Comparison of ENCODE assay signal across 19 cellular contexts in genomic region chr6:56613247-56613851, GRCh38. TPM values are rescaled to one million over a fixed set of nuclear protein-coding genes. Genes with fewer than 3 reads are reported as not detected.
A peak's percentile ranks its signal among the peaks of the same experiment; 100 is the strongest.
DNase-seq lines count a peak whose midpoint lies in the region; ATAC-seq, FAIRE-seq and TF ChIP-seq lines count a peak whose summit lies in the region.
"Had no signal": no experiment of that assay in that cellular context is flagged by ENCODE, and none has a peak within 500 bp of the region (broad histone marks: within the 10 kb centered on the region; RNA-seq: fewer than 3 reads in every experiment).

No MANE protein-coding gene starts in this region.

- no peak for FAIRE-seq in HepG2 (lab: Jason Lieb, UNC)
- peak; percentile 29 for FAIRE-seq in keratinocyte (lab: Jason Lieb, UNC)
- FAIRE-seq: A549, D721Med, G401.6, GM12891 had no signal

- H3K27me3 Mint-ChIP-seq in WTC11 (ENCODE audit: low read depth) = no peaks in the 10 kb centered on the region

- H3K9me1 ChIP-seq in keratinocyte (ENCODE audit: control insufficient read depth, extremely low read depth, insufficient read depth, low read length) = no peaks in the 10 kb centered on the region

- H3K4me3 ChIP-seq in HepG2 (replicated peaks in 1 of 3; ENCODE audit: insufficient read depth in 1 of 3, low read depth in 2 of 3, low read length in 3 of 3) (no peak overlapping the region), right lobe of liver (no peak overlapping the region), keratinocyte (ENCODE audit: control insufficient read depth in 2 of 3, extremely low read depth in 1 of 3, insufficient read depth in 2 of 3, low read depth in 1 of 3, low read length in 3 of 3) (no peak overlapping the region)
- H3K4me3 ChIP-seq: A549 had no signal

- TF ChIP-seq CTCF in HepG2 (CRISPR knock-in tag; IDR thresholded peaks at IDR 0.05) (no peak), right lobe of liver (IDR thresholded peaks at IDR 0.05) (no peak), WTC11 (IDR thresholded peaks at IDR 0.05) (no peak), keratinocyte (optimal IDR thresholded peaks at IDR 0.05 in 1 of 3, IDR thresholded peaks at IDR 0.05 in 1 of 3, conservative IDR thresholded peaks at IDR 0.05 in 1 of 3; ENCODE audit: extremely low read depth in 1 of 3, insufficient read depth in 2 of 3, low read length in 3 of 3) (no peak), GM20000 (IDR thresholded peaks at IDR 0.05; ENCODE audit: extremely low read depth, missing control alignments) (no peak)

- H2AFZ ChIP-seq in HepG2 (ENCODE audit: low read length) (no peak overlapping the region), keratinocyte (ENCODE audit: control insufficient read depth, low read length) (no peak overlapping the region)

- H3K27me3 ChIP-seq in HepG2 (ENCODE audit: control insufficient read depth in 1 of 2, insufficient read depth in 2 of 2, low read length in 2 of 2) (no peaks in the 10 kb centered on the region), right lobe of liver (no peaks in the 10 kb centered on the region), keratinocyte (ENCODE audit: control insufficient read depth, extremely low read depth, insufficient read depth, low read length) (no peaks in the 10 kb centered on the region)
- H3K27me3 ChIP-seq: BE2C had no signal

- H3K9me3 ChIP-seq in HepG2 (ENCODE audit: low read length) (no peaks in the 10 kb centered on the region), right lobe of liver (no peaks in the 10 kb centered on the region), keratinocyte (ENCODE audit: control insufficient read depth, low read depth, low read length) (no peaks in the 10 kb centered on the region)
- H3K9me3 ChIP-seq: A549, BE2C had no signal

- H3K4me1 ChIP-seq in HepG2 (ENCODE audit: insufficient read depth, low read length) = no peaks in the 10 kb centered on the region
- no peaks in the 10 kb centered on the region for H3K4me1 ChIP-seq in right lobe of liver
- no peaks in the 10 kb centered on the region for H3K4me1 ChIP-seq in keratinocyte (ENCODE audit: control insufficient read depth, extremely low read depth, insufficient read depth, low read length)
- H3K4me1 ChIP-seq: A549, BE2C had no signal

- H3K27ac Mint-ChIP-seq in WTC11 = no peak overlapping the region
- H3K27ac Mint-ChIP-seq: CD4-positive, alpha-beta memory T cell; HFFc6 had no signal

- BruUV-seq in HepG2 (replicated peaks; lab: Mats Ljungman, UMichigan) = no TSS peak

- H3K4me1 Mint-ChIP-seq in WTC11 = peaks cover 26% of the 10 kb centered on the region
- H3K4me1 Mint-ChIP-seq: CD4-positive, alpha-beta memory T cell had no signal

- POLR2A ChIA-PET in HepG2 (lab: Yijun Ruan, JAX) = no interaction called here
- POLR2A ChIA-PET in WTC11 (lab: Charles Lee) = no interaction called here

- intact Hi-C loops in HepG2 (cut with micrococcal nuclease; ENCODE audit: unreplicated experiment) (no loop called here), right lobe of liver (cut with DNase I) (no loop called here)

- H3K9ac ChIP-seq in HepG2 (ENCODE audit: insufficient read depth, low read depth, low read length) = no peak overlapping the region
- H3K9ac ChIP-seq in keratinocyte (ENCODE audit: control insufficient read depth, extremely low read depth, insufficient read depth, low read length) = no peak overlapping the region

- H3K4me3 Mint-ChIP-seq in WTC11 = no peak overlapping the region
- H3K4me3 Mint-ChIP-seq: CD4-positive, alpha-beta memory T cell; HFFc6 had no signal

- H3K27ac ChIP-seq in HepG2 (ENCODE audit: extremely low read length, insufficient read depth, low read length) (no peak overlapping the region), right lobe of liver (no peak overlapping the region), keratinocyte (ENCODE audit: control insufficient read depth, insufficient read depth, low read length) (no peak overlapping the region)
- H3K27ac ChIP-seq: A549, C4-2B, HL-60 had no signal

- no peak for TF ChIP-seq RAD21 in HepG2 (CRISPR knock-in tag; IDR thresholded peaks at IDR 0.05)

- H3K4me2 ChIP-seq in HepG2 (ENCODE audit: low read depth, low read length) (no peak overlapping the region), keratinocyte (ENCODE audit: control insufficient read depth, extremely low read depth, insufficient read depth, low read depth, low read length) (no peak overlapping the region)
- H3K4me2 ChIP-seq: A549 had no signal

- ATAC-seq in HepG2 (no peak), right lobe of liver (no peak), WTC11 (0 out of 2 replicates have a peak, but pooled peaks have one; percentile 17)
- ATAC-seq: A549 had no signal

- H3K36me3 ChIP-seq in HepG2 (replicated peaks in 1 of 2; ENCODE audit: control insufficient read depth in 1 of 2, insufficient read depth in 2 of 2, low read length in 2 of 2) (peaks cover 5 to 6% of the 10 kb centered on the region in 2 experiments; a peak in 2 of 5 replicates), right lobe of liver (peaks cover 3 to 19% (median 8%) of the 10 kb centered on the region in 4 donors), keratinocyte (ENCODE audit: control insufficient read depth in 2 of 2, extremely low read depth in 1 of 2, insufficient read depth in 2 of 2, low read length in 2 of 2) (peaks cover 21 to 25% of the 10 kb centered on the region in 2 experiments)

- in situ Hi-C loops in HepG2 (cut with HindIII; ENCODE audit: extremely low pct_ligation_motif_present, low pct_unique_long_range_greater_than_20kb) = no loop called here

- 86% methylated on average over 6 of the region's 6 CpGs for WGBS in HepG2 (ENCODE audit: low lambda C conversion rate)
- WGBS in right lobe of liver (ENCODE audit: insufficient coverage, low coverage, low lambda C conversion rate, missing lambda C conversion rate) = 89% methylated on average over 6 of the region's 6 CpGs

- no peak for DNase-seq in HepG2 (ENCODE audit: low spot score)
- no peak for DNase-seq in right lobe of liver
- no peak for DNase-seq in WTC11 (ENCODE audit: low spot score)
- no peak for DNase-seq in keratinocyte (ENCODE audit: low read depth, low spot score)
- DNase-seq in KG1 (lab: John Stamatoyannopoulos, UW) = no peak
- no peak for DNase-seq in GM20000 (ENCODE audit: low spot score)
- DNase-seq: BE2C; CD4-positive, alpha-beta memory T cell; DMS153; DMS79 treated with DMSO at 0.1 percent for 48 hours; EL; HCEC 1CT; HFFc6 had no signal

- H4K20me1 ChIP-seq in HepG2 (ENCODE audit: insufficient read depth, low read length) = no peaks in the 10 kb centered on the region
- H4K20me1 ChIP-seq in keratinocyte (ENCODE audit: control insufficient read depth, extremely low read depth, insufficient read depth, low read length) = no peaks in the 10 kb centered on the region

- H3K36me3 Mint-ChIP-seq in WTC11 = peaks cover 16% of the 10 kb centered on the region
- H3K36me3 Mint-ChIP-seq: CD4-positive, alpha-beta memory T cell had no signal

- dilution Hi-C loops in keratinocyte (cut with MboI; ENCODE audit: extremely low pct_ligation_motif_present, low sequenced_read_pairs) = no loop called here

- CTCF ChIA-PET in HepG2 (lab: Yijun Ruan, JAX; ENCODE audit: low intra/inter-chr PET ratio, low total read pairs) (no interaction called here), WTC11 (lab: Charles Lee) (interaction anchor here (1.7 to 3.2 kb wide), 2 partner anchors 18 to 20 kb away, joined by 5 to 13 read pairs; no protein-coding TSS in a partner anchor)

- TF ChIP-seq POLR2A in HepG2 (IDR thresholded peaks at IDR 0.05; ENCODE audit: insufficient read depth in 1 of 2, low read depth in 2 of 2, low read length in 2 of 2) = no peak
- no peak for TF ChIP-seq POLR2A in right lobe of liver (IDR thresholded peaks at IDR 0.05)

- no peaks in the 10 kb centered on the region for H3K9me3 Mint-ChIP-seq in WTC11
- H3K9me3 Mint-ChIP-seq: HFFc6 had no signal

- H3K79me2 ChIP-seq in HepG2 (ENCODE audit: insufficient read depth, low read length) = no peaks in the 10 kb centered on the region
- H3K79me2 ChIP-seq in keratinocyte (ENCODE audit: control insufficient read depth, insufficient read depth, low read length) = no peaks in the 10 kb centered on the region

- no peak for TF ChIP-seq EP300 in HepG2 (IDR thresholded peaks at IDR 0.05; ENCODE audit: low read depth in 2 of 2, low read length in 2 of 2)
- no peak for TF ChIP-seq EP300 in HepG2 (CRISPR knock-in tag; IDR thresholded peaks at IDR 0.05; ENCODE audit: borderline replicate concordance)

RNA-seq across cellular contexts. Expression of gene DST, which starts 29.3 kb away (rescaled TPM):
- total RNA-seq in HepG2 (2016; rRNA removed; fragmentation: Illumina TruSeq; extraction: Trizol) = 61.7 and 89.0 TPM in 2 replicates
- total RNA-seq in HepG2 (2016; cell fraction: cytosol; rRNA removed; fragmentation: Illumina TruSeq; extraction: Trizol; ENCODE audit: low read depth) = 6.5 and 7.8 TPM in 2 replicates
- total RNA-seq in HepG2 (2016; cell fraction: insoluble cytoplasmic fraction; rRNA removed; fragmentation: Illumina TruSeq; extraction: Trizol) = 56.6 and 87.8 TPM in 2 replicates
- total RNA-seq in HepG2 (2016; cell fraction: membrane; rRNA removed; fragmentation: Illumina TruSeq; extraction: Trizol) = 14.8 and 16.7 TPM in 2 replicates
- 273 and 289 TPM in 2 replicates for total RNA-seq in HepG2 (2016; cell fraction: nucleus; rRNA removed; fragmentation: Illumina TruSeq; extraction: Trizol)
- 64.4 and 77.2 TPM in 2 replicates for polyA plus RNA-seq in HepG2 (2011; rRNA removed)
- 23.8 and 26.1 TPM in 2 replicates for polyA plus RNA-seq in HepG2 (2011; cell fraction: cytosol; rRNA removed)
- 197 and 231 TPM in 2 replicates for polyA plus RNA-seq in HepG2 (2011; cell fraction: nucleus; rRNA removed)
- 75.4 and 77.7 TPM in 2 replicates for polyA plus RNA-seq in HepG2 (2012)
- 2.7 and 2.9 TPM in 2 replicates for polyA plus RNA-seq in HepG2 (2016; cell fraction: cytosol; fragmentation: Illumina TruSeq; extraction: Trizol; ENCODE audit: low read depth)
- polyA plus RNA-seq in HepG2 (2016; cell fraction: insoluble cytoplasmic fraction; fragmentation: Illumina TruSeq; extraction: Trizol; ENCODE audit: low read depth) = 38.0 and 39.9 TPM in 2 replicates
- 5.4 and 7.5 TPM in 2 replicates for polyA plus RNA-seq in HepG2 (2016; cell fraction: membrane; fragmentation: Illumina TruSeq; extraction: Trizol; ENCODE audit: low read depth)
- polyA plus RNA-seq in HepG2 (2016; cell fraction: nucleus; fragmentation: Illumina TruSeq; extraction: Trizol; ENCODE audit: insufficient read depth, low read depth) = 155 and 164 TPM in 2 replicates
- polyA minus RNA-seq in HepG2 (2011; rRNA and poly(A)+ RNA removed; ENCODE audit: low replicate concordance) = 62.4 and 124 TPM in 2 replicates
- polyA minus RNA-seq in HepG2 (2011; cell fraction: cytosol; rRNA and poly(A)+ RNA removed) = 53.9 and 66.4 TPM in 2 replicates
- polyA minus RNA-seq in HepG2 (2011; cell fraction: nucleus; rRNA and poly(A)+ RNA removed) = 948 and 1,173 TPM in 2 replicates
- total RNA-seq in right lobe of liver = 100 to 1,000 TPM in 5 of 6 experiments, 10 to 100 TPM in 1; 92.1 to 207 (median 156) TPM
- 102 to 132 TPM (median 105 TPM) in 3 replicates for total RNA-seq in WTC11 (2021)
- polyA plus RNA-seq in keratinocyte = 163 to 525 TPM (median 455 TPM) in 3 replicates
- polyA plus RNA-seq in keratinocyte (2011; ENCODE audit: low read depth) = 960 TPM
- 166 and 296 TPM in 2 replicates for polyA plus RNA-seq in keratinocyte (2011; cell fraction: cytosol; rRNA removed)
- 597 and 675 TPM in 2 replicates for polyA plus RNA-seq in keratinocyte (2011; cell fraction: nucleus; rRNA removed)
- 182 and 442 TPM in 2 replicates for polyA plus RNA-seq in keratinocyte (2012; ENCODE audit: low replicate concordance)
- 146 to 1,560 TPM (median 1,338 TPM) in 3 replicates for polyA minus RNA-seq in keratinocyte
- polyA minus RNA-seq in keratinocyte (2011; cell fraction: cytosol; rRNA and poly(A)+ RNA removed) = 516 TPM
- 893 and 2,335 TPM in 2 replicates for polyA minus RNA-seq in keratinocyte (2011; cell fraction: nucleus; rRNA and poly(A)+ RNA removed)
